ENCODE assay signal across 20 cellular contexts in the genomic region with DNA sequence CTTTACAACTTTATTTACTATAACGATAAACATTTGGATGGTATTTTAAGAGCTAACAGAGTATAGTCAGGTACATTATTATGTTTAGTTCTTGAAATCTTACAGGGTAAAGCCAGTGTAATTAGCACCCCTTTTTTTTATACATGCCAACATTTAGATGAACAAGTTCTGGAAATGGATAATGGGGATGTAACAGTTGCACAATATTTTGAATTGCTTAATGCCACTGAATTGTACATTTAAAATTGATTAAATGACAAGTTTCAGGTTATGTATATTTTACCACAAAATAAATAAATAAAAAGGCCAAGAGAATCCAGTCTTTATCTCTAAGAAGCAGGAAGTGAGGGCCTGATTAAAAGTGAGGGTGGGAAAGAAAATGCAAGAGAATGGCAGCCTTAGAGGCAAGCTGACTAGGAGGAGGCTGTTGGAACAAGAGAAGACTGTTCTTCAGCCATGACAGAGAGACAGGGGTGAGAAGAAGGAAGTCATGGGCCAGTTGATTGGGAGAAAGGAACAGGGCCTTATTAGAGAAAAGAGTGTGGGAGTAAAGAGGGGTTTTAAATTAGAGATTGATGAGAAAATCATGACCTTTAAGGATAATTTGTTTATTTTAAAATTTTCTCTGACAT. TPM values are rescaled to one million over a fixed set of nuclear protein-coding genes. Genes with fewer than 3 reads are reported as not detected.
"Had no signal": no experiment of that assay in that cellular context is flagged by ENCODE, and none has a peak within 500 bp of the region (broad histone marks: within the 10 kb centered on the region; RNA-seq: fewer than 3 reads in every experiment).

No MANE protein-coding gene starts in this region.

- H3K27me3 Mint-ChIP-seq: activated T-cell treated with anti-CD3 and anti-CD28 coated beads, Interleukin-2, amount 50 U/mL, for 24 hours had no signal

- DNase-seq: activated CD4-positive, alpha-beta T cell treated with anti-CD3 and anti-CD28 coated beads for 48 hours; activated CD4-positive, alpha-beta T cell treated with anti-CD3 and anti-CD28 coated beads, Interleukin-2, amount 50 U/mL, for 48 hours; activated CD4-positive, CD25-positive, alpha-beta regulatory T cell treated with anti-CD3 and anti-CD28 coated beads, Interleukin-2, amount 50 U/mL, for 72 hours; activated CD8-positive, alpha-beta memory T cell treated with anti-CD3 and anti-CD28 coated beads, Interleukin-2, amount 10 ng/mL, durations not matched to agents 7 days and 5 days; activated effector memory CD4-positive, alpha-beta T cell treated with anti-CD3 and anti-CD28 coated beads, Interleukin-2, amount 50 U/mL, for 16 hours; activated naive CD4-positive, alpha-beta T cell treated with Interleukin-2 at 50 U/mL for 16 hours; activated T-cell treated with anti-CD3 and anti-CD28 coated beads, Interleukin-2, amount 50 U/mL, for 24 hours; brain microvascular endothelial cell; Karpas-422; NCI-H1105 treated with DMSO at 0.1 percent for 48 hours; NCI-H146; NCI-H187 treated with DMSO at 0.1 percent for 48 hours; NCI-H510A treated with DMSO at 0.1 percent for 48 hours; NCI-H69; RPMI8226 had no signal

- H3K4me1 Mint-ChIP-seq: activated CD8-positive, alpha-beta memory T cell treated with anti-CD3 and anti-CD28 coated beads, Interleukin-2, amount 10 ng/mL, durations not matched to agents 7 days and 5 days; WTC11 had no signal

- ATAC-seq: activated CD8-positive, alpha-beta memory T cell treated with anti-CD3 and anti-CD28 coated beads, Interleukin-2, amount 10 ng/mL, durations not matched to agents 7 days and 5 days; activated naive CD4-positive, alpha-beta T cell treated with anti-CD3 and anti-CD28 coated beads, Interleukin-2, amount 50 U/mL, for 72 hours; Right ventricle myocardium inferior; WTC11 had no signal

- H3K27ac Mint-ChIP-seq: activated CD8-positive, alpha-beta memory T cell treated with anti-CD3 and anti-CD28 coated beads, Interleukin-2, amount 10 ng/mL, durations not matched to agents 7 days and 5 days; activated naive CD4-positive, alpha-beta T cell treated with anti-CD3 and anti-CD28 coated beads, Interleukin-2, amount 50 U/mL, for 72 hours; activated T-cell treated with anti-CD3 and anti-CD28 coated beads, Interleukin-2, amount 50 U/mL, for 24 hours; T-helper 1 cell treated with Interleukin-12 subunit alpha and Interleukin-12 subunit beta and Interleukin-4 antibody, amounts not matched to agents 30 μg/mL and 1 μg/mL, for 36 hours; WTC11 had no signal

- H3K4me3 Mint-ChIP-seq: activated CD8-positive, alpha-beta memory T cell treated with anti-CD3 and anti-CD28 coated beads, Interleukin-2, amount 10 ng/mL, durations not matched to agents 7 days and 5 days; activated T-cell treated with anti-CD3 and anti-CD28 coated beads, Interleukin-2, amount 50 U/mL, for 24 hours; T-helper 1 cell treated with Interleukin-12 subunit alpha and Interleukin-12 subunit beta and Interleukin-4 antibody, amounts not matched to agents 30 μg/mL and 1 μg/mL, for 36 hours; WTC11 had no signal

RNA-seq across cellular contexts. Expression of gene TNFSF18, which starts 49.9 kb away (rescaled TPM):
- polyA plus RNA-seq: cardiac muscle cell had no signal
